In the genomic region with DNA sequence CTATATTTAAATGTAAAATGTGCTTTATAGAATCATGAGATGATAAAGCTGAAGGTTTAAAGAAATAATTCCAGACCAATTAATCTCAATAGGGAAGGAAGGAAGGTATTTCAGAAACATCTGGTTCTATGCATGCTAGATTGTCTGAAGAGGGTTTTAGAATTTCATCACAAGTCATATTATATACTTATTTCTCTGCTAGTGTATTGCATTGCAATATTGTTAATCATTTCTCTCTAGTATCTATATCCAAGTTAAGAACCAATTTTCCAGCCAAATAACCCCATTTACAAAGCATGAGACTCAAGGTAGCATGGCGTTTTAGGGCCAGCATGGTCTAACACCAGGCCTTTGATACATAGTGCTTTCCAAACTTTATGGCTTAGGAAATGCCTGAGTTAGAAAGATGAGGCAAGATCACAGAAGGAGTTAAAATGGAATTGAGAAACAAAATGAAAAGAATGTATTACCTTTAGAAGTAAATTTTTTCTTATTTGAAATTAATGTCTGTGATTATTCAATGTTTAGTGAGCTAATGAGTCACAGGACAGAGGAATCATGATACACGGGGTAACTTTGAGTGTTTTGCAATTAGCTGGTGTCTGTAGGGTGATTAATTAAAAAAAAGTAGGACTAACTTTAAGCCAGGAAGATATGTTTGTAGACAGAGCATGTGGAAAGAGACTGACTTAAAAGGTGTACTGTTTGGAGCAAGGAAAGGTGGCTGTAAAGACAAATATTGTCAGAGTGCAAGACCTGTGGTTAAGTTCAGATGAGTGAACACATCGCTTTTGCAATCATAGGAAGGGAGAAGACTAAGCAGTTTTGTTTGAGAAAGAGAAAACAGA, we compare ENCODE assay signal across 1 cellular context.
TF ChIP-seq lines count a peak whose summit lies in the region.

No MANE protein-coding gene starts in this region.

TF ChIP-seq in HepG2, 621 proteins besides CTCF, POLR2A, EP300 and RAD21 (continued from another document):
- TF ChIP-seq, protein P1, sequence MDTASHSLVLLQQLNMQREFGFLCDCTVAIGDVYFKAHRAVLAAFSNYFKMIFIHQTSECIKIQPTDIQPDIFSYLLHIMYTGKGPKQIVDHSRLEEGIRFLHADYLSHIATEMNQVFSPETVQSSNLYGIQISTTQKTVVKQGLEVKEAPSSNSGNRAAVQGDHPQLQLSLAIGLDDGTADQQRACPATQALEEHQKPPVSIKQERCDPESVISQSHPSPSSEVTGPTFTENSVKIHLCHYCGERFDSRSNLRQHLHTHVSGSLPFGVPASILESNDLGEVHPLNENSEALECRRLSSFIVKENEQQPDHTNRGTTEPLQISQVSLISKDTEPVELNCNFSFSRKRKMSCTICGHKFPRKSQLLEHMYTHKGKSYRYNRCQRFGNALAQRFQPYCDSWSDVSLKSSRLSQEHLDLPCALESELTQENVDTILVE (CRISPR knock-in tag; IDR thresholded peaks at IDR 0.05): peak; percentile 71; the same call in 1 of the 2 replicates
- peak; percentile 87 for TF ChIP-seq RARA (CRISPR knock-in tag; IDR thresholded peaks at IDR 0.05)
- TF ChIP-seq NFIC (IDR thresholded peaks at IDR 0.05; ENCODE audit: low read length): peak; percentile 80
- peak; percentile 58; the same call in 1 of the 2 replicates for TF ChIP-seq ZNF792 (CRISPR knock-in tag; IDR thresholded peaks at IDR 0.05)
- peak; percentile 89 for TF ChIP-seq RXRB (CRISPR knock-in tag; IDR thresholded peaks at IDR 0.05; ENCODE audit: borderline replicate concordance)
- TF ChIP-seq, protein P2, sequence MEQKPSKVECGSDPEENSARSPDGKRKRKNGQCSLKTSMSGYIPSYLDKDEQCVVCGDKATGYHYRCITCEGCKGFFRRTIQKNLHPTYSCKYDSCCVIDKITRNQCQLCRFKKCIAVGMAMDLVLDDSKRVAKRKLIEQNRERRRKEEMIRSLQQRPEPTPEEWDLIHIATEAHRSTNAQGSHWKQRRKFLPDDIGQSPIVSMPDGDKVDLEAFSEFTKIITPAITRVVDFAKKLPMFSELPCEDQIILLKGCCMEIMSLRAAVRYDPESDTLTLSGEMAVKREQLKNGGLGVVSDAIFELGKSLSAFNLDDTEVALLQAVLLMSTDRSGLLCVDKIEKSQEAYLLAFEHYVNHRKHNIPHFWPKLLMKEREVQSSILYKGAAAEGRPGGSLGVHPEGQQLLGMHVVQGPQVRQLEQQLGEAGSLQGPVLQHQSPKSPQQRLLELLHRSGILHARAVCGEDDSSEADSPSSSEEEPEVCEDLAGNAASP (CRISPR knock-in tag; IDR thresholded peaks at IDR 0.05; ENCODE audit: borderline replicate concordance): peak; percentile 79
- peak; percentile 59 to 70; a peak in 3 of 4 replicates for TF ChIP-seq NR2F1 (CRISPR knock-in tag; IDR thresholded peaks at IDR 0.05)
- TF ChIP-seq SP5 (CRISPR knock-in tag; IDR thresholded peaks at IDR 0.05; ENCODE audit: borderline replicate concordance, low read depth): 0 out of 2 replicates have a peak, but pooled peaks have one; percentile 16
- TF ChIP-seq ZIK1 (CRISPR knock-in tag; IDR thresholded peaks at IDR 0.05; ENCODE audit: borderline replicate concordance, low read depth): no peak
- peak; percentile 78 for TF ChIP-seq SIX4 (CRISPR knock-in tag; IDR thresholded peaks at IDR 0.05)
- peak; percentile 60; the same call in 1 of the 2 replicates for TF ChIP-seq ZNF292 (CRISPR knock-in tag; IDR thresholded peaks at IDR 0.05; ENCODE audit: borderline replicate concordance, low read depth)
- TF ChIP-seq, protein P3, sequence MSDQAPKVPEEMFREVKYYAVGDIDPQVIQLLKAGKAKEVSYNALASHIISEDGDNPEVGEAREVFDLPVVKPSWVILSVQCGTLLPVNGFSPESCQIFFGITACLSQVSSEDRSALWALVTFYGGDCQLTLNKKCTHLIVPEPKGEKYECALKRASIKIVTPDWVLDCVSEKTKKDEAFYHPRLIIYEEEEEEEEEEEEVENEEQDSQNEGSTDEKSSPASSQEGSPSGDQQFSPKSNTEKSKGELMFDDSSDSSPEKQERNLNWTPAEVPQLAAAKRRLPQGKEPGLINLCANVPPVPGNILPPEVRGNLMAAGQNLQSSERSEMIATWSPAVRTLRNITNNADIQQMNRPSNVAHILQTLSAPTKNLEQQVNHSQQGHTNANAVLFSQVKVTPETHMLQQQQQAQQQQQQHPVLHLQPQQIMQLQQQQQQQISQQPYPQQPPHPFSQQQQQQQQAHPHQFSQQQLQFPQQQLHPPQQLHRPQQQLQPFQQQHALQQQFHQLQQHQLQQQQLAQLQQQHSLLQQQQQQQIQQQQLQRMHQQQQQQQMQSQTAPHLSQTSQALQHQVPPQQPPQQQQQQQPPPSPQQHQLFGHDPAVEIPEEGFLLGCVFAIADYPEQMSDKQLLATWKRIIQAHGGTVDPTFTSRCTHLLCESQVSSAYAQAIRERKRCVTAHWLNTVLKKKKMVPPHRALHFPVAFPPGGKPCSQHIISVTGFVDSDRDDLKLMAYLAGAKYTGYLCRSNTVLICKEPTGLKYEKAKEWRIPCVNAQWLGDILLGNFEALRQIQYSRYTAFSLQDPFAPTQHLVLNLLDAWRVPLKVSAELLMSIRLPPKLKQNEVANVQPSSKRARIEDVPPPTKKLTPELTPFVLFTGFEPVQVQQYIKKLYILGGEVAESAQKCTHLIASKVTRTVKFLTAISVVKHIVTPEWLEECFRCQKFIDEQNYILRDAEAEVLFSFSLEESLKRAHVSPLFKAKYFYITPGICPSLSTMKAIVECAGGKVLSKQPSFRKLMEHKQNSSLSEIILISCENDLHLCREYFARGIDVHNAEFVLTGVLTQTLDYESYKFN (CRISPR knock-in tag; conservative IDR thresholded peaks at IDR 0.05): peak; percentile 91
- TF ChIP-seq, protein P4, sequence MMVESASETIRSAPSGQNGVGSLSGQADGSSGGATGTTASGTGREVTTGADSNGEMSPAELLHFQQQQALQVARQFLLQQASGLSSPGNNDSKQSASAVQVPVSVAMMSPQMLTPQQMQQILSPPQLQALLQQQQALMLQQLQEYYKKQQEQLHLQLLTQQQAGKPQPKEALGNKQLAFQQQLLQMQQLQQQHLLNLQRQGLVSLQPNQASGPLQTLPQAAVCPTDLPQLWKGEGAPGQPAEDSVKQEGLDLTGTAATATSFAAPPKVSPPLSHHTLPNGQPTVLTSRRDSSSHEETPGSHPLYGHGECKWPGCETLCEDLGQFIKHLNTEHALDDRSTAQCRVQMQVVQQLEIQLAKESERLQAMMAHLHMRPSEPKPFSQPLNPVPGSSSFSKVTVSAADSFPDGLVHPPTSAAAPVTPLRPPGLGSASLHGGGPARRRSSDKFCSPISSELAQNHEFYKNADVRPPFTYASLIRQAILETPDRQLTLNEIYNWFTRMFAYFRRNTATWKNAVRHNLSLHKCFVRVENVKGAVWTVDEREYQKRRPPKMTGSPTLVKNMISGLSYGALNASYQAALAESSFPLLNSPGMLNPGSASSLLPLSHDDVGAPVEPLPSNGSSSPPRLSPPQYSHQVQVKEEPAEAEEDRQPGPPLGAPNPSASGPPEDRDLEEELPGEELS (CRISPR knock-in tag; IDR thresholded peaks at IDR 0.05): peak; percentile 93
- no peak for TF ChIP-seq ZFP90 (CRISPR knock-in tag; IDR thresholded peaks at IDR 0.05; ENCODE audit: borderline replicate concordance)
- peak; percentile 88 for TF ChIP-seq ZNF331 (CRISPR knock-in tag; IDR thresholded peaks at IDR 0.05)
- peak; percentile 67 for TF ChIP-seq THAP11 (CRISPR knock-in tag; IDR thresholded peaks at IDR 0.05)
- TF ChIP-seq ZBTB1 (CRISPR knock-in tag; IDR thresholded peaks at IDR 0.05; ENCODE audit: borderline replicate concordance): no peak
- TF ChIP-seq MIXL1 (CRISPR knock-in tag; IDR thresholded peaks at IDR 0.05): peak; percentile 71; the same call in 1 of the 2 replicates
- TF ChIP-seq FOXA1 (IDR thresholded peaks at IDR 0.05): no peak; the same call in 1 of the 2 replicates
- peak; percentile 93 for TF ChIP-seq FOXA1 (CRISPR knock-in tag; IDR thresholded peaks at IDR 0.05)
